8 cellular contexts compared by ENCODE assay signal in genomic region chr4:76213415-76214268, GRCh38. TPM values are rescaled to one million over a fixed set of nuclear protein-coding genes. Genes with fewer than 3 reads are reported as not detected.
DNase-seq lines count a peak whose midpoint lies in the region; ATAC-seq lines count a peak whose summit lies in the region.

Gene SCARB2, minus strand, starts transcription at chr4:76213824. Its CDS starts 281 bp downstream, at chr4:76213543.

- intact Hi-C loops in left colon (cut with DNase I, micrococcal nuclease): no loop called here

- H3K27ac ChIP-seq in cingulate gyrus (ENCODE audit: low read depth, low read length): peak within 1 kb of the TSS; percentile 93

- peak; percentile 94 for DNase-seq in AG08396 (ENCODE audit: low spot score)
- peak; percentile 76 for DNase-seq in NCI-H345 (lab: John Stamatoyannopoulos, UW)
- DNase-seq in activated CD4-positive, alpha-beta T cell treated with anti-CD3 and anti-CD28 coated beads for 24 hours (ENCODE audit: low read depth in 2 of 2): peak; percentile 35 to 48
- DNase-seq in left colon: peak; percentile 87 to 89
- peak; percentile 64 to 71 for DNase-seq in stimulated activated CD4-positive, alpha-beta T cell treated with anti-CD3 and anti-CD28 coated beads, Interleukin-2, amount 100 ng/mL, for 24 hours

- ATAC-seq in GM18861 (IDR thresholded peaks at IDR 0.05; ENCODE audit: unreplicated experiment): peak; percentile 68
- ATAC-seq in HG03066 (IDR thresholded peaks at IDR 0.05; ENCODE audit: low read depth, unreplicated experiment): peak; percentile 66
- ATAC-seq in left colon: peak; percentile 84

RNA-seq across cellular contexts. Expression of gene SCARB2, which starts in this region (rescaled TPM):
- total RNA-seq in left colon: 100 to 1,000 TPM; 176 to 179 TPM

Comparison
In these comparisons a context has a peak if more than half of its experiments do, and no peak if none do; other contexts are left out.
1. Peak in every context shown above with its lines: DNase-seq, ATAC-seq and H3K27ac ChIP-seq.
2. DNase-seq: peak in every context shown above with its lines; median percentile 94 in AG08396; 88 in left colon; 76 in NCI-H345; 68 in stimulated activated CD4-positive, alpha-beta T cell treated with anti-CD3 and anti-CD28 coated beads, Interleukin-2, amount 100 ng/mL, for 24 hours; 42 in activated CD4-positive, alpha-beta T cell treated with anti-CD3 and anti-CD28 coated beads for 24 hours.